In the genomic region with DNA sequence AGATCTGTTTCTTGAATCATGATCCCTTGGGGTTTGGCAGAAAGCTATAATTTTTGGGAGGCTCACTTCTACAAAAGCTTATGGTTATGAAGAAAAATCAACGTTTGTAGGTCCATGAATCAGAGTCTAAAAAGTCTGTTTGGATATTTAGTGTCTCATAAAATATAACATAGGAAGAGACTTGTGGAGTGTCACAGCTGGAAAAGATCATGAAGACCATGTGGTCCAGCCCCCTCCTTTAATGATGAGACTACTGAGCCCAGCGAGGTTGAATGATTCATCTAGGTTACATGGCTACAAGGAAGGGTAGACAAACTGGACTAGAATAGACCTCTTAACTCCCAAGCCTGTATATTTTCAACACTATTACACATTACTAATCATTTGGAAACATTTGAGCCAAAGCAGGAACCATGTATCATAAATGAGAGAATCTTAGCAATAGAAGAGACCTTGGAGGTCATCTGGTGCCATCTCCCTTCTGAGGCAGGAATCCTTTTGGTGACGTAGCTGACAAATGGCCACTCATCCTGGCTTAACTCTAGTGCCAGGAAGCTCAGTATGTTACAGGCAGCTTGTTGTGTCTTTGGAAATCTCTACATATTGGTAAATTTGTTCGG, we compare ENCODE assay signal across 23 cellular contexts.
DNase-seq lines count a peak whose midpoint lies in the region; ATAC-seq and TF ChIP-seq lines count a peak whose summit lies in the region.
"Had no signal": no experiment of that assay in that cellular context is flagged by ENCODE, and none has a peak within 500 bp of the region (broad histone marks: within the 10 kb centered on the region; RNA-seq: fewer than 3 reads in every experiment).

No MANE protein-coding gene starts in this region.

- no peak for DNase-seq in Karpas-422
- DNase-seq in fibroblast of villous mesenchyme (ENCODE audit: low read depth), result peak; percentile 33
- DNase-seq in SIG-M5 (lab: John Stamatoyannopoulos, UW), result no peak
- no peak for DNase-seq in kidney glomerular epithelial cell (lab: John Stamatoyannopoulos, UW)
- no peak for DNase-seq in heart left ventricle
- DNase-seq: BE2C; CD4-positive, CD25-positive, alpha-beta regulatory T cell; DMS53; MV-4-11; NCI-H1105; NCI-H146; NCI-H1930; NCI-H446; NCI-H526; NCI-H82; SHP77; T-helper 1 cell had no signal

- peak overlapping the region in 3 of 11 experiments; percentile 18 to 36 (median 30); a peak in 6 of 22 replicates for H3K27ac ChIP-seq in BLaER1 treated with 17β-estradiol and CSF1 and Interleukin-3, amounts not matched to agents 10 nM and 100 nM
- H3K27ac ChIP-seq in Karpas-422 (ENCODE audit: low read length), result peak overlapping the region; percentile 81
- no peak overlapping the region for H3K27ac ChIP-seq in heart left ventricle
- H3K27ac ChIP-seq: A549, RWPE1 had no signal

- WGBS in heart left ventricle, 4 donors, result 89 to 94% (median 91%) methylated on average over 4 of the region's 4 CpGs

- H2AFZ ChIP-seq in Karpas-422 (ENCODE audit: low read length), result no peak overlapping the region

- H3K4me2 ChIP-seq in BLaER1 treated with 17β-estradiol and CSF1 and Interleukin-3, amounts not matched to agents 10 nM and 100 nM, result peak overlapping the region in 8 of 11 experiments; percentile 38 to 55 (median 52); a peak in 16 of 22 replicates
- H3K4me2 ChIP-seq in Karpas-422 (ENCODE audit: low read depth, low read length, poor library complexity, severe bottlenecking), result peak overlapping the region; percentile 53
- H3K4me2 ChIP-seq: A549 had no signal

- peak overlapping the region in 1 of 11 experiments; percentile 16; a peak in 1 of 22 replicates for H3K9ac ChIP-seq in BLaER1 treated with 17β-estradiol and CSF1 and Interleukin-3, amounts not matched to agents 10 nM and 100 nM
- no peak overlapping the region for H3K9ac ChIP-seq in Karpas-422 (ENCODE audit: low read length)

- TF ChIP-seq CTCF in fibroblast of villous mesenchyme (IDR thresholded peaks at IDR 0.05; ENCODE audit: insufficient read depth, low read depth, low read length), result no peak
- TF ChIP-seq CTCF in heart left ventricle (IDR thresholded peaks at IDR 0.05), result no peak

- H3K4me1 ChIP-seq in BLaER1 treated with 17β-estradiol and CSF1 and Interleukin-3, amounts not matched to agents 10 nM and 100 nM, result peaks cover 0 to 67% (median 44%) of the 10 kb centered on the region in 10 experiments; a peak in 18 of 20 replicates
- peaks cover 74% of the 10 kb centered on the region for H3K4me1 ChIP-seq in Karpas-422 (ENCODE audit: low read length)
- no peaks in the 10 kb centered on the region for H3K4me1 ChIP-seq in heart left ventricle
- H3K4me1 ChIP-seq: A549, BE2C had no signal

- intact Hi-C loops in heart left ventricle (cut with DNase I), result no loop called here

- no peaks in the 10 kb centered on the region for H4K20me1 ChIP-seq in BLaER1 treated with 17β-estradiol and CSF1 and Interleukin-3, amounts not matched to agents 10 nM and 100 nM
- no peaks in the 10 kb centered on the region for H4K20me1 ChIP-seq in Karpas-422 (ENCODE audit: insufficient read depth, low read depth, low read length)

- no peaks in the 10 kb centered on the region for H3K79me2 ChIP-seq in Karpas-422 (ENCODE audit: low read length)

- ATAC-seq in GM21529 (IDR thresholded peaks at IDR 0.05; ENCODE audit: unreplicated experiment) (no peak), heart left ventricle (no peak)
- ATAC-seq: A549, HepG2, K562 had no signal

- H3K27me3 ChIP-seq in BLaER1 treated with 17β-estradiol and CSF1 and Interleukin-3, amounts not matched to agents 10 nM and 100 nM, result no peaks in the 10 kb centered on the region
- no peaks in the 10 kb centered on the region for H3K27me3 ChIP-seq in Karpas-422 (ENCODE audit: low read length)
- H3K27me3 ChIP-seq in heart left ventricle, result no peaks in the 10 kb centered on the region
- H3K27me3 ChIP-seq: BE2C had no signal

- H3K4me3 ChIP-seq in BLaER1 treated with 17β-estradiol and CSF1 and Interleukin-3, amounts not matched to agents 10 nM and 100 nM, result no peak overlapping the region
- H3K4me3 ChIP-seq in Karpas-422 (ENCODE audit: low read length), result no peak overlapping the region
- H3K4me3 ChIP-seq in fibroblast of villous mesenchyme (ENCODE audit: low read depth, low read length), result no peak overlapping the region
- no peak overlapping the region for H3K4me3 ChIP-seq in heart left ventricle
- H3K4me3 ChIP-seq: A549, K562 had no signal

- no peaks in the 10 kb centered on the region for H3K9me2 ChIP-seq in Karpas-422 (replicated peaks; ENCODE audit: insufficient read depth, low read length)

- TF ChIP-seq POLR2A in heart left ventricle (IDR thresholded peaks at IDR 0.05), result no peak

- H3K9me3 ChIP-seq in BLaER1 treated with 17β-estradiol and CSF1 and Interleukin-3, amounts not matched to agents 10 nM and 100 nM (replicated peaks in 1 of 11), result peaks cover 0 to 10% (median 0%) of the 10 kb centered on the region in 11 experiments; a peak in 5 of 22 replicates
- H3K9me3 ChIP-seq in Karpas-422 (ENCODE audit: low read length) (no peaks in the 10 kb centered on the region), heart left ventricle (no peaks in the 10 kb centered on the region)
- H3K9me3 ChIP-seq: A549, BE2C had no signal

- H3K36me3 ChIP-seq in BLaER1 treated with 17β-estradiol and CSF1 and Interleukin-3, amounts not matched to agents 10 nM and 100 nM, result no peaks in the 10 kb centered on the region
- H3K36me3 ChIP-seq in Karpas-422 (ENCODE audit: insufficient read depth, low read length), result no peaks in the 10 kb centered on the region
- no peaks in the 10 kb centered on the region for H3K36me3 ChIP-seq in heart left ventricle
- H3K36me3 ChIP-seq: BE2C had no signal
